Comparison of ENCODE assay signal across 8 cellular contexts in genomic region chr7:65373608-65374351, GRCh38.
DNase-seq lines count a peak whose midpoint lies in the region; ATAC-seq and TF ChIP-seq lines count a peak whose summit lies in the region.

Gene ZNF92, plus strand, starts transcription at chr7:65373855. Its CDS starts 143 bp downstream, at chr7:65373998.

- H3K27ac ChIP-seq in rectal smooth muscle tissue (ENCODE audit: low read depth, low read length) = peak within 1 kb of the TSS; percentile 91

- peak; percentile 100 for ATAC-seq in GM18505 (IDR thresholded peaks at IDR 0.05; ENCODE audit: unreplicated experiment)
- peak; percentile 100 for ATAC-seq in HG02973 (IDR thresholded peaks at IDR 0.05; ENCODE audit: unreplicated experiment)

- DNase-seq in NCI-H2029 (lab: John Stamatoyannopoulos, UW) (peak; percentile 97), T-helper 22 cell (ENCODE audit: low read depth) (peak; percentile 87), astrocyte of the cerebellum (ENCODE audit: low read depth) (peak; percentile 94), hepatic stellate cell (ENCODE audit: low spot score) (peak; percentile 96), cortex of kidney (lab: John Stamatoyannopoulos, UW) (no peak)

- no peaks in the 10 kb centered on the region for H3K27me3 ChIP-seq in rectal smooth muscle tissue (ENCODE audit: control insufficient read depth, insufficient read depth, low read length)

- TF ChIP-seq POLR2A in GM18505 (IDR thresholded peaks at IDR 0.05; ENCODE audit: borderline replicate concordance, extremely low read depth, insufficient read depth, insufficient read length) = peak; percentile 97

- H3K9ac ChIP-seq in rectal smooth muscle tissue (ENCODE audit: low read length) = peak within 1 kb of the TSS; percentile 86

- in situ Hi-C loops in astrocyte of the cerebellum (cut with HindIII; ENCODE audit: low sequenced_read_pairs) = no loop called here

- no peaks in the 10 kb centered on the region for H3K4me1 ChIP-seq in rectal smooth muscle tissue (ENCODE audit: control insufficient read depth, insufficient read depth, low read length)

- H3K4me3 ChIP-seq in astrocyte of the cerebellum (ENCODE audit: low read depth, low read length) (peak within 1 kb of the TSS; percentile 92), rectal smooth muscle tissue (ENCODE audit: low read length) (peak within 1 kb of the TSS; percentile 98)

- no peak for TF ChIP-seq CTCF in astrocyte of the cerebellum (IDR thresholded peaks at IDR 0.05; ENCODE audit: low read depth, low read length, missing control alignments)

- H3K36me3 ChIP-seq in rectal smooth muscle tissue (ENCODE audit: control insufficient read depth, insufficient read depth, low read length) = no peaks in the 10 kb centered on the region
